ENCODE assay signal across 8 cellular contexts in the genomic region with DNA sequence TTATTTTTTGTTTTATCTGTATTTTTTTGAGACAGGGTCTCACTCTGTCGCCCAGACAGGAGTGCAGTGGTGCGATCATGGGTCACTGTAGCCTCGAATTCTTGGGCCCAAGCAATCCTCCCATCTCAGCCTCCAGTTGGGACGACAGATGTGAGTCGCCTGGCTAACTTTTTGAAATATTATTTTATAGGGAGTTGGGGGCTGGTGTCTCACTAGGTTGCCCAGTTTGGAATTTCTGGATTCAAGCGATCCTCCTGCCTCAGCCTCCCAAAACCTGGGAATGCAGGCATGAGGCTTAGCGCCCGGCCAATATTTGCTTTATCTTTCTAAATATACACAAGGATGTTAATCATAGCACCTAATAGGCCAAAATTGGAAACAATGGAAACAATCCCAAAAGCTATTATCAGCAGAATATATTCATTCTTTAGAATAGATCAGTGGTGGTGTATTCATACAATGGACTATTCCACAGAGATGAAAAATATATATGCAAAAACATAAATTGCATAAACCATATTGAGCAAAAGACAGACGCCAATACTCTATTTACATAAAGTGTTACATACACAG. TPM values are rescaled to one million over a fixed set of nuclear protein-coding genes. Genes with fewer than 3 reads are reported as not detected.
A peak's percentile ranks its signal among the peaks of the same experiment; 100 is the strongest.
DNase-seq lines count a peak whose midpoint lies in the region; ATAC-seq and TF ChIP-seq lines count a peak whose summit lies in the region.

No MANE protein-coding gene starts in this region.

- peak overlapping the region; percentile 80 for H3K27ac ChIP-seq in C4-2B
- H3K27ac ChIP-seq in MM.1S (ENCODE audit: low read length) = peak overlapping the region; percentile 47; the same call in 1 of the 2 replicates
- H3K27ac ChIP-seq in effector memory CD4-positive, alpha-beta T cell (ENCODE audit: insufficient read depth, low read length, poor library complexity, severe bottlenecking) = peak overlapping the region; percentile 67
- H3K27ac ChIP-seq in neural progenitor cell = no peak overlapping the region

- H3K9ac ChIP-seq in MM.1S (ENCODE audit: low read length) (peak overlapping the region; percentile 61), neural progenitor cell (peak overlapping the region; percentile 6)

- H3K4me1 ChIP-seq in MM.1S (ENCODE audit: low read length) (no peaks in the 10 kb centered on the region), neural progenitor cell (no peaks in the 10 kb centered on the region)
- no peaks in the 10 kb centered on the region for H3K4me1 ChIP-seq in effector memory CD4-positive, alpha-beta T cell (ENCODE audit: control insufficient read depth, insufficient read depth, low read length, poor library complexity, severe bottlenecking)

- no peaks in the 10 kb centered on the region for H3K9me3 ChIP-seq in MM.1S (replicated peaks; ENCODE audit: insufficient read depth, low read length)
- no peaks in the 10 kb centered on the region for H3K9me3 ChIP-seq in effector memory CD4-positive, alpha-beta T cell (ENCODE audit: control insufficient read depth, low read length)
- H3K9me3 ChIP-seq in neural progenitor cell (ENCODE audit: low read depth) = no peaks in the 10 kb centered on the region

- H3K27ac Mint-ChIP-seq in neural progenitor cell = peak overlapping the region; percentile 91

- H3K27me3 Mint-ChIP-seq in neural progenitor cell (ENCODE audit: insufficient read depth, low read depth) = peaks cover 6% of the 10 kb centered on the region

- H4K20me1 ChIP-seq in MM.1S (ENCODE audit: insufficient read depth, low read length) = no peaks in the 10 kb centered on the region
- H4K20me1 ChIP-seq in neural progenitor cell (ENCODE audit: low read depth) = no peaks in the 10 kb centered on the region

- H3K79me2 ChIP-seq in MM.1S (ENCODE audit: low read length) (no peaks in the 10 kb centered on the region), neural progenitor cell (ENCODE audit: low read depth) (no peaks in the 10 kb centered on the region)

- peak overlapping the region; percentile 69 for H2AFZ ChIP-seq in MM.1S (ENCODE audit: low read length)
- H2AFZ ChIP-seq in neural progenitor cell (replicated peaks) = peak overlapping the region; percentile 63

- H3K9me2 ChIP-seq in MM.1S (replicated peaks; ENCODE audit: insufficient read depth, low read length) = no peaks in the 10 kb centered on the region

- H3K36me3 ChIP-seq in MM.1S (replicated peaks; ENCODE audit: insufficient read depth, low read length) (no peaks in the 10 kb centered on the region), neural progenitor cell (no peaks in the 10 kb centered on the region)
- no peaks in the 10 kb centered on the region for H3K36me3 ChIP-seq in effector memory CD4-positive, alpha-beta T cell (ENCODE audit: control insufficient read depth, insufficient read depth, low read length)

- TF ChIP-seq CTCF in C4-2B (conservative IDR thresholded peaks at IDR 0.05) (no peak), MM.1S (IDR thresholded peaks at IDR 0.05; ENCODE audit: low read length) (no peak), neural progenitor cell (IDR thresholded peaks at IDR 0.05) (no peak)

- H3K27me3 ChIP-seq in MM.1S (replicated peaks; ENCODE audit: insufficient read depth, low read length) = no peaks in the 10 kb centered on the region
- H3K27me3 ChIP-seq in effector memory CD4-positive, alpha-beta T cell (replicated peaks; ENCODE audit: control insufficient read depth, insufficient read depth, low read length, poor library complexity, severe bottlenecking) = no peaks in the 10 kb centered on the region
- no peaks in the 10 kb centered on the region for H3K27me3 ChIP-seq in neural progenitor cell

- H3K4me1 Mint-ChIP-seq in neural progenitor cell = peaks cover 5% of the 10 kb centered on the region

- H3K4me3 ChIP-seq in MM.1S (ENCODE audit: low read length) (peak overlapping the region; percentile 67), neural progenitor cell (peak overlapping the region; percentile 54)
- H3K4me3 ChIP-seq in effector memory CD4-positive, alpha-beta T cell (ENCODE audit: insufficient read depth, low read depth, low read length, poor library complexity, severe bottlenecking) = peak overlapping the region; percentile 70

- H3K36me3 Mint-ChIP-seq in neural progenitor cell = peaks cover 7% of the 10 kb centered on the region

- peak overlapping the region; percentile 96 for H3K4me3 Mint-ChIP-seq in neural progenitor cell

- H3K4me2 ChIP-seq in MM.1S (ENCODE audit: low read depth, low read length) (peak overlapping the region; percentile 62), neural progenitor cell (peak overlapping the region; percentile 77)

- DNase-seq in MM.1S = no peak
- DNase-seq in effector memory CD4-positive, alpha-beta T cell = no peak
- DNase-seq in neural progenitor cell (ENCODE audit: low spot score) = no peak
- DNase-seq in DMS79 (lab: John Stamatoyannopoulos, UW) = no peak
- no peak for DNase-seq in NCI-H1417 treated with DMSO at 0.1 percent for 48 hours (lab: John Stamatoyannopoulos, UW)

- H3F3A ChIP-seq in MM.1S (ENCODE audit: insufficient read depth, low read length) (peaks cover 18% of the 10 kb centered on the region), neural progenitor cell (ENCODE audit: low read depth) (peaks cover 18% of the 10 kb centered on the region)

- ATAC-seq in GM21576 (IDR thresholded peaks at IDR 0.05; ENCODE audit: unreplicated experiment) (no peak), GM21515 (IDR thresholded peaks at IDR 0.05; ENCODE audit: unreplicated experiment) (no peak)

- H3K9me3 Mint-ChIP-seq in neural progenitor cell = no peaks in the 10 kb centered on the region

RNA-seq across cellular contexts. Expression of a gene that starts 55.9 kb away (rescaled TPM):
- 70.9 and 112 TPM in 2 replicates for total RNA-seq in neural progenitor cell (ENCODE audit: low replicate concordance)

RNA-seq across cellular contexts. Expression of a gene that starts 56.2 kb away (rescaled TPM):
- total RNA-seq in neural progenitor cell (ENCODE audit: low replicate concordance) = 42.7 and 44.8 TPM in 2 replicates
